Comparison of ENCODE assay signal across 10 cellular contexts in the genomic region with DNA sequence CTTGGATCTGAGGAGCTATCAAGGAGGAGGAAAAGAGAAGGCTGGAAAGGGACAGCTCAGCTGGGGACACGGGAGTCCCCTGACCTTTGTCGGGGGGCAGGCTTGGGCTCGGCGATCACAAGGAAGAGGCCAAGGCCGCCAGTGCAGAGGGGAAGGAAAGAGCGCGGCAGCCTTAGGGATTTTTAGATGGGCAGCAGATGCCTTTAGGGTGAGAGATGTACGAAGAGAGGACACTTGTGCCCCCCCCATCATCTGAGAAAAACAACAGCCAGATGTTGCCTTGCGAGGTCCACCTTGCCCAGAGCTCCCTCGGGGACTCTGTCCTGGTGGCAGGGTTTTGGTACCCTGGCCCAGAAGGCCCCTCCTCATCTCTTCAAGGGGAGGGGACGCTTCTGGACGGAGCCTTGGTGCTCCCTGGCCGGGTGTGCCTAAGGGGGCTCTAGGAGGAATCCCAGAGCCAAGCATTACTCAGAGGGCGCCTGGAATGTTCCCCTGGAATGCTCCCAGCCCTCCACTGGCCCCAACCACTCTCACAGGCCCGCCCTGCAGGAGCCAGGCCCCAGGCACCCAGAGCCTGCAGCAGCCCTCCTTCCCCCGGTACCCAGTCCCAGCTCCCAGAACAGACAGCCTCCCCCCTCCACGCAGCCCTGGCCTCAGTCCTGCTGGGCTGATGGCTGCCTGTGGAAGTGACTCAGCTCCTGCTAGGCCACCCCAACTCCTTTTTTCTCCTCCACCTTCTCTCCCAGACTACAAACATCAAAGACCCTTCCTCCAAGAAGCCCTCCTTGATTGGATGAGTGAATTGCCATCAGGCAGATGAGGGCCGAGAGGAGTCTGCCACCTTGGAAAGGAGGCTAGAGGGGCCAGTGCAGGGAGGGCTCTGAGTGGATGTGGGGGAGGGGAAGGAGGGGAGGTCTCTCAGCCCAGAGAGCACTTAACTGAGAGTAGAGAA. TPM values are rescaled to one million over a fixed set of nuclear protein-coding genes. Genes with fewer than 3 reads are reported as not detected.
DNase-seq lines count a peak whose midpoint lies in the region; ATAC-seq and TF ChIP-seq lines count a peak whose summit lies in the region.
"Had no signal": no experiment of that assay in that cellular context is flagged by ENCODE, and none has a peak within 500 bp of the region (broad histone marks: within the 10 kb centered on the region; RNA-seq: fewer than 3 reads in every experiment).

No MANE protein-coding gene starts in this region.

- H3K4me3 ChIP-seq in coronary artery (peak overlapping the region; percentile 76), mesendoderm (ENCODE audit: low read length) (no peak overlapping the region), tibial nerve (peak overlapping the region; percentile 34 to 72 (median 46))

- DNase-seq in HFFc6 (peak; percentile 96), coronary artery (ENCODE audit: low spot score) (peak; percentile 89), mesendoderm (peak; percentile 73), tibial nerve (ENCODE audit: low spot score in 2 of 2) (peak in 1 of 2 donors; percentile 63), NCI-H524 (lab: John Stamatoyannopoulos, UW) (no peak), CD14-positive monocyte (ENCODE audit: low spot score) (no peak)
- DNase-seq in stimulated activated CD4-positive, alpha-beta T cell treated with anti-CD3 and anti-CD28 coated beads, Interleukin-2, amount 100 ng/mL, for 24 hours, result no peak
- DNase-seq: activated T-cell treated with anti-CD3 and anti-CD28 coated beads for 4 hours, T-helper 1 cell had no signal

- TF ChIP-seq EP300 in tibial nerve (IDR thresholded peaks at IDR 0.05), result no peak

- intact Hi-C loops in CD14-positive monocyte (cut with micrococcal nuclease), result loop anchor here in 1 of 2 donors (5.0 kb wide), 2 partner anchors 67 to 177 kb away; no protein-coding TSS in a partner anchor

- no peak overlapping the region for H3K4me2 ChIP-seq in mesendoderm (ENCODE audit: low read length)

- H3K27ac Mint-ChIP-seq in HFFc6 (peak overlapping the region; percentile 99), CD14-positive monocyte (no peak overlapping the region)

- no peak overlapping the region for H2BK15ac ChIP-seq in mesendoderm (replicated peaks; ENCODE audit: low read depth)

- H4K5ac ChIP-seq in mesendoderm (ENCODE audit: low read length), result no peak overlapping the region

- TF ChIP-seq POLR2A in tibial nerve (IDR thresholded peaks at IDR 0.05), result peak in 1 of 2 donors; percentile 13

- H3K9ac ChIP-seq in mesendoderm (ENCODE audit: low read length), result no peak overlapping the region

- no peak overlapping the region for H3K4ac ChIP-seq in mesendoderm (ENCODE audit: low read depth, low read length)

- H3K79me2 ChIP-seq in mesendoderm (ENCODE audit: control insufficient read depth, insufficient read depth, low read length), result no peaks in the 10 kb centered on the region

- no peaks in the 10 kb centered on the region for H3K27me3 ChIP-seq in mesendoderm (ENCODE audit: insufficient read depth, low read length, poor library complexity)
- peaks cover 0 to 16% of the 10 kb centered on the region in 2 donors for H3K27me3 ChIP-seq in tibial nerve

- WGBS in mesendoderm (ENCODE audit: extremely low coverage, insufficient coverage, low lambda C conversion rate), result no CpG with 5 or more reads among the region's 18 CpGs
- WGBS in tibial nerve, 2 donors, result 28 to 37% methylated on average over 15 to 18 of the region's 18 CpGs

- H3K27me3 Mint-ChIP-seq in HFFc6 (ENCODE audit: insufficient read depth), result peaks cover 3% of the 10 kb centered on the region; the same call in 1 of the 2 replicates
- H3K27me3 Mint-ChIP-seq in CD14-positive monocyte (ENCODE audit: low read depth in 3 of 3), result peaks cover 69 to 82% (median 71%) of the 10 kb centered on the region in 3 donors

- H4K8ac ChIP-seq in mesendoderm (ENCODE audit: low read depth, low read length), result no peak overlapping the region

- peak overlapping the region; percentile 98 for H3K4me3 Mint-ChIP-seq in HFFc6
- peak overlapping the region in 1 of 2 donors; percentile 48 for H3K4me3 Mint-ChIP-seq in CD14-positive monocyte

- peaks cover 21% of the 10 kb centered on the region; the same call in 1 of the 2 replicates for H3K36me3 Mint-ChIP-seq in HFFc6 (ENCODE audit: low read depth)
- peaks cover 0 to 2% of the 10 kb centered on the region in 2 donors for H3K36me3 Mint-ChIP-seq in CD14-positive monocyte

- H2BK5ac ChIP-seq in mesendoderm (ENCODE audit: low read length), result no peak overlapping the region

- H3K27ac ChIP-seq in coronary artery (peak overlapping the region; percentile 65 to 94), mesendoderm (ENCODE audit: low read depth, low read length) (no peak overlapping the region), tibial nerve (peak overlapping the region; percentile 37 to 93 (median 72))

- H3K36me3 ChIP-seq in mesendoderm (ENCODE audit: control insufficient read depth, insufficient read depth, low read length) (no peaks in the 10 kb centered on the region), tibial nerve (peaks cover 0 to 10% (median 0%) of the 10 kb centered on the region in 3 donors)

- H3K23ac ChIP-seq in mesendoderm (ENCODE audit: low read length), result no peak overlapping the region

- no peak overlapping the region for H2BK120ac ChIP-seq in mesendoderm (ENCODE audit: low read depth, low read length)

- no peak overlapping the region for H3K56ac ChIP-seq in mesendoderm (ENCODE audit: low read length)

- H3K4me1 Mint-ChIP-seq in HFFc6 (ENCODE audit: low read depth) (peaks cover 47% of the 10 kb centered on the region), CD14-positive monocyte (peaks cover 13% of the 10 kb centered on the region)

- no peaks in the 10 kb centered on the region for H3K9me3 ChIP-seq in tibial nerve

- H2AK5ac ChIP-seq in mesendoderm (ENCODE audit: low read length), result no peak overlapping the region

- H3K18ac ChIP-seq in mesendoderm (ENCODE audit: low read length), result no peak overlapping the region

- ATAC-seq in HG02973 (IDR thresholded peaks at IDR 0.05; ENCODE audit: unreplicated experiment), result no peak

- TF ChIP-seq CTCF in HFFc6 (IDR thresholded peaks at IDR 0.05) (no peak), coronary artery (IDR thresholded peaks at IDR 0.05) (no peak), tibial nerve (IDR thresholded peaks at IDR 0.05) (no peak), CD14-positive monocyte (IDR thresholded peaks at IDR 0.05) (no peak)

- H3K9me3 Mint-ChIP-seq in HFFc6 (no peaks in the 10 kb centered on the region), CD14-positive monocyte (peaks cover 0 to 12% (median 4%) of the 10 kb centered on the region in 7 donors)

- H3K79me1 ChIP-seq in mesendoderm (ENCODE audit: low read length), result no peaks in the 10 kb centered on the region

- H3K4me1 ChIP-seq in mesendoderm (ENCODE audit: control insufficient read depth, low read depth, low read length), result no peaks in the 10 kb centered on the region
- H3K4me1 ChIP-seq in tibial nerve, result peaks cover 0 to 66% (median 31%) of the 10 kb centered on the region in 4 donors

RNA-seq across cellular contexts. Expression of gene ADAM33, which starts 1.8 kb away (rescaled TPM):
- 10 to 100 TPM; 81.5 to 96.1 (median 87.6) TPM for total RNA-seq in HFFc6 (2021; fragmentation: NEBNext Ultra II Directional; extraction: Animal tissue kit (Norgen Biotek cat#: 25700))
- polyA plus RNA-seq in mesendoderm (2013, experiment 1 of 2), result 0.93 TPM
- polyA plus RNA-seq in mesendoderm (2013, experiment 2 of 2), result 0.95 TPM
- total RNA-seq in tibial nerve, result 100 to 1,000 TPM; 162 to 385 (median 274) TPM
- polyA plus RNA-seq in CD14-positive monocyte, result not detected

RNA-seq across cellular contexts. Expression of gene GFRA4, which starts 16.8 kb away (rescaled TPM):
- total RNA-seq in HFFc6 (2021; fragmentation: NEBNext Ultra II Directional; extraction: Animal tissue kit (Norgen Biotek cat#: 25700)), result not detected
- polyA plus RNA-seq in mesendoderm (2013, experiment 1 of 2), result not detected
- not detected for polyA plus RNA-seq in mesendoderm (2013, experiment 2 of 2)
- total RNA-seq in tibial nerve, result not detected
- not detected for polyA plus RNA-seq in CD14-positive monocyte

RNA-seq across cellular contexts. Expression of gene SIGLEC1, which starts 32.4 kb away (rescaled TPM):
- total RNA-seq in HFFc6 (2021; fragmentation: NEBNext Ultra II Directional; extraction: Animal tissue kit (Norgen Biotek cat#: 25700)), result not detected
- polyA plus RNA-seq in mesendoderm (2013, experiment 1 of 2), result not detected
- not detected for polyA plus RNA-seq in mesendoderm (2013, experiment 2 of 2)
- 10 to 100 TPM in 3 of 4 donors, 1 to 10 TPM in 1; 5.2 to 33.9 (median 13.1) TPM for total RNA-seq in tibial nerve
- 1 to 10 TPM; 1.6 to 2.5 TPM for polyA plus RNA-seq in CD14-positive monocyte

RNA-seq across cellular contexts. Expression of gene HSPA12B, which starts 52.5 kb away (rescaled TPM):
- total RNA-seq in HFFc6 (2021; fragmentation: NEBNext Ultra II Directional; extraction: Animal tissue kit (Norgen Biotek cat#: 25700)), result not detected
- 1.3 TPM for polyA plus RNA-seq in mesendoderm (2013, experiment 1 of 2)
- 1.1 TPM for polyA plus RNA-seq in mesendoderm (2013, experiment 2 of 2)
- total RNA-seq in tibial nerve, result 10 to 100 TPM; 12.7 to 30.9 (median 18.7) TPM
- not detected for polyA plus RNA-seq in CD14-positive monocyte

Comparison
In these comparisons a context has a peak if more than half of its experiments do, and no peak if none do; other contexts are left out.
1. DNase-seq: peak in HFFc6 (single experiment), coronary artery (single experiment) and mesendoderm (single experiment); none in stimulated activated CD4-positive, alpha-beta T cell treated with anti-CD3 and anti-CD28 coated beads, Interleukin-2, amount 100 ng/mL, for 24 hours (0 of 2), NCI-H524 (0 of 2) and CD14-positive monocyte (single experiment).
2. RNA of gene SIGLEC1, which starts 32.4 kb away (total RNA-seq): 5.2 to 33.9 TPM in tibial nerve; not detected in HFFc6; every median in the first group is over 4 times any median in the second.